ENCODE assay signal across 8 cellular contexts in genomic region chr7:66204822-66205735, GRCh38. TPM values are rescaled to one million over a fixed set of nuclear protein-coding genes. Genes with fewer than 3 reads are reported as not detected.
A peak's percentile ranks its signal among the peaks of the same experiment; 100 is the strongest.
DNase-seq lines count a peak whose midpoint lies in the region; ATAC-seq and TF ChIP-seq lines count a peak whose summit lies in the region.

TSS of gene TPST1 (plus strand) at chr7:66205334. CDS start at chr7:66240426, 35,092 bp downstream.

- H3K9me3 Mint-ChIP-seq in endothelial cell (ENCODE audit: unreplicated experiment) = no peaks in the 10 kb centered on the region
- no peaks in the 10 kb centered on the region for H3K9me3 Mint-ChIP-seq in mesothelial cell of epicardium

- peak; percentile 90 for ATAC-seq in GM21360 (IDR thresholded peaks at IDR 0.05; ENCODE audit: unreplicated experiment)

- H3K27me3 Mint-ChIP-seq in endothelial cell (ENCODE audit: unreplicated experiment) = peaks cover 13% of the 10 kb centered on the region
- H3K27me3 Mint-ChIP-seq in mesothelial cell of epicardium (ENCODE audit: low read depth) = no peaks in the 10 kb centered on the region

- H3K4me3 Mint-ChIP-seq in endothelial cell (ENCODE audit: unreplicated experiment) = peak within 1 kb of the TSS; percentile 97
- peak within 1 kb of the TSS; percentile 88 for H3K4me3 Mint-ChIP-seq in mesothelial cell of epicardium

- peaks cover 8% of the 10 kb centered on the region for H3K36me3 Mint-ChIP-seq in endothelial cell (ENCODE audit: low read depth, unreplicated experiment)
- H3K36me3 Mint-ChIP-seq in mesothelial cell of epicardium = no peaks in the 10 kb centered on the region

- DNase-seq in COR-L47 (lab: John Stamatoyannopoulos, UW) (peak; percentile 97), HT-29 (ENCODE audit: low spot score) (peak; percentile 67), NOMO-1 treated with dmso at 0.1 percent for 144 hours (lab: John Stamatoyannopoulos, UW; ENCODE audit: unreplicated experiment) (peak; percentile 84), endothelial cell (ENCODE audit: low spot score) (peak; percentile 95), mesothelial cell of epicardium (ENCODE audit: low spot score in 2 of 2, unreplicated experiment in 2 of 2) (peak; percentile 87 to 98)
- peak; percentile 93 for DNase-seq in activated CD8-positive, alpha-beta memory T cell treated with anti-CD3 and anti-CD28 coated beads, Interleukin-2, amount 50 U/mL, for 48 hours
- peak; percentile 40 to 68 for DNase-seq in stimulated activated CD8-positive, alpha-beta memory T cell treated with anti-CD3 and anti-CD28 coated beads, Interleukin-15, amount 100 ng/mL, for 4 hours (ENCODE audit: low read depth in 2 of 2)

- H3K4me1 Mint-ChIP-seq in endothelial cell (ENCODE audit: unreplicated experiment) (peaks cover 7% of the 10 kb centered on the region), mesothelial cell of epicardium (peaks cover 26% of the 10 kb centered on the region)

- H3K27ac Mint-ChIP-seq in endothelial cell (ENCODE audit: unreplicated experiment) = peak within 1 kb of the TSS; percentile 79
- H3K27ac Mint-ChIP-seq in mesothelial cell of epicardium = peak within 1 kb of the TSS; percentile 95

- peak; percentile 35 for TF ChIP-seq CTCF in endothelial cell (IDR thresholded peaks at IDR 0.05; ENCODE audit: unreplicated experiment)
- TF ChIP-seq CTCF in mesothelial cell of epicardium (IDR thresholded peaks at IDR 0.05; ENCODE audit: unreplicated experiment) = peak; percentile 66

RNA-seq across cellular contexts. Expression of gene TPST1, which starts in this region (rescaled TPM):
- 0.41 and 1.0 TPM in 2 replicates for total RNA-seq in HT-29 (2014; rRNA removed; shearing (Covaris generic))
- total RNA-seq in endothelial cell (ENCODE audit: unreplicated experiment) = 17.7 TPM
- 36.7 to 41.2 TPM (median 37.7 TPM) in 3 replicates for total RNA-seq in mesothelial cell of epicardium

Comparison
In these comparisons a context has a peak if more than half of its experiments do, and no peak if none do; other contexts are left out.
1. Peak in every context shown above with its lines: DNase-seq and ATAC-seq.